ENCODE assay signal across 8 cellular contexts in genomic region chr2:80238692-80239469, GRCh38.
DNase-seq lines count a peak whose midpoint lies in the region; ATAC-seq and TF ChIP-seq lines count a peak whose summit lies in the region.

No MANE protein-coding gene starts in this region.

- intact Hi-C loops in OCI-LY7 (cut with micrococcal nuclease; ENCODE audit: unreplicated experiment), result loop anchor here (10.0 kb wide), 1 partner anchor 164 kb away; no protein-coding TSS in a partner anchor
- intact Hi-C loops in esophagus squamous epithelium (cut with DNase I), result no loop called here

- no peaks in the 10 kb centered on the region for H3K9me3 ChIP-seq in OCI-LY7 (ENCODE audit: low read length)
- no peaks in the 10 kb centered on the region for H3K9me3 ChIP-seq in esophagus squamous epithelium
- no peaks in the 10 kb centered on the region for H3K9me3 ChIP-seq in osteoblast (ENCODE audit: low read depth, low read length)

- H3K27ac ChIP-seq in OCI-LY7 (ENCODE audit: low read depth, low read length, poor library complexity, severe bottlenecking) (no peak overlapping the region), esophagus squamous epithelium (no peak overlapping the region), osteoblast (ENCODE audit: low read depth, low read length) (no peak overlapping the region)

- H3K4me3 ChIP-seq in GM12865 (ENCODE audit: low read depth, low read length) (no peak overlapping the region), OCI-LY7 (ENCODE audit: low read depth, low read length, poor library complexity, severe bottlenecking) (no peak overlapping the region), esophagus squamous epithelium (no peak overlapping the region), osteoblast (ENCODE audit: insufficient read depth, low read length) (no peak overlapping the region)

- no peaks in the 10 kb centered on the region for H3K9me2 ChIP-seq in OCI-LY7 (ENCODE audit: insufficient read depth, low read length)

- H3K79me2 ChIP-seq in OCI-LY7 (ENCODE audit: insufficient read depth, low read depth, low read length) (no peaks in the 10 kb centered on the region), osteoblast (ENCODE audit: insufficient read depth, low read length) (no peaks in the 10 kb centered on the region)

- no peak overlapping the region for H2AFZ ChIP-seq in OCI-LY7 (ENCODE audit: low read length)
- H2AFZ ChIP-seq in osteoblast (ENCODE audit: low read length), result no peak overlapping the region

- no peak for ATAC-seq in HG03135 (IDR thresholded peaks at IDR 0.05; ENCODE audit: unreplicated experiment)
- no peak for ATAC-seq in HG03025 (IDR thresholded peaks at IDR 0.05; ENCODE audit: low FRiP score, unreplicated experiment)
- no peak for ATAC-seq in HG02571 (IDR thresholded peaks at IDR 0.05; ENCODE audit: unreplicated experiment)

- no peaks in the 10 kb centered on the region for H4K20me1 ChIP-seq in OCI-LY7 (ENCODE audit: insufficient read depth, low read length)
- no peaks in the 10 kb centered on the region for H4K20me1 ChIP-seq in osteoblast (ENCODE audit: insufficient read depth, low read length)

- H3K36me3 ChIP-seq in OCI-LY7 (ENCODE audit: insufficient read depth, low read length) (no peaks in the 10 kb centered on the region), esophagus squamous epithelium (no peaks in the 10 kb centered on the region), osteoblast (ENCODE audit: insufficient read depth, low read length) (no peaks in the 10 kb centered on the region)

- H3K4me1 ChIP-seq in OCI-LY7 (ENCODE audit: insufficient read depth, low read length, poor library complexity, severe bottlenecking), result no peaks in the 10 kb centered on the region
- no peaks in the 10 kb centered on the region for H3K4me1 ChIP-seq in esophagus squamous epithelium
- no peaks in the 10 kb centered on the region for H3K4me1 ChIP-seq in osteoblast (ENCODE audit: insufficient read depth, low read length)

- peak; percentile 55 for DNase-seq in AG08395 (ENCODE audit: low spot score)
- DNase-seq in GM12865 (ENCODE audit: low read depth), result peak; percentile 30
- DNase-seq in OCI-LY7 (ENCODE audit: low spot score), result peak; percentile 29
- DNase-seq in esophagus squamous epithelium (lab: John Stamatoyannopoulos, UW), result no peak
- DNase-seq in osteoblast (ENCODE audit: insufficient read length, low spot score, missing footprints), result peak; percentile 11

- 54 to 60% methylated on average over 11 of the region's 11 CpGs for WGBS in esophagus squamous epithelium, 2 donors

- POLR2A ChIA-PET in OCI-LY7 (lab: Charles Lee), result no interaction called here

- no peak overlapping the region for H3K4me2 ChIP-seq in OCI-LY7 (ENCODE audit: low read length)
- H3K4me2 ChIP-seq in osteoblast (ENCODE audit: insufficient read depth, low read length), result no peak overlapping the region

- TF ChIP-seq POLR2A in esophagus squamous epithelium (IDR thresholded peaks at IDR 0.05), result no peak

- CTCF ChIA-PET in OCI-LY7 (lab: Charles Lee; ENCODE audit: unreplicated experiment), result interaction anchor here (0.6 kb wide), 1 partner anchor 10 kb away, joined by 3 read pairs; no protein-coding TSS in a partner anchor

- BruUV-seq in OCI-LY7 (replicated peaks; lab: Mats Ljungman, UMichigan), result no TSS peak

- TF ChIP-seq CTCF in GM12865 (IDR thresholded peaks at IDR 0.05; ENCODE audit: insufficient read depth, low read depth, low read length, missing control alignments) (peak; percentile 67), OCI-LY7 (conservative IDR thresholded peaks at IDR 0.05; ENCODE audit: low read length) (peak; percentile 84), esophagus squamous epithelium (IDR thresholded peaks at IDR 0.05) (peak in 4 of 6 experiments; percentile 23 to 45 (median 45)), osteoblast (IDR thresholded peaks at IDR 0.05; ENCODE audit: extremely low read depth, low read depth, low read length) (peak; percentile 55)

- H3K27me3 ChIP-seq in esophagus squamous epithelium (no peaks in the 10 kb centered on the region), osteoblast (ENCODE audit: insufficient read depth, low read length) (no peaks in the 10 kb centered on the region)
